ENCODE assay signal across 15 cellular contexts in the genomic region with DNA sequence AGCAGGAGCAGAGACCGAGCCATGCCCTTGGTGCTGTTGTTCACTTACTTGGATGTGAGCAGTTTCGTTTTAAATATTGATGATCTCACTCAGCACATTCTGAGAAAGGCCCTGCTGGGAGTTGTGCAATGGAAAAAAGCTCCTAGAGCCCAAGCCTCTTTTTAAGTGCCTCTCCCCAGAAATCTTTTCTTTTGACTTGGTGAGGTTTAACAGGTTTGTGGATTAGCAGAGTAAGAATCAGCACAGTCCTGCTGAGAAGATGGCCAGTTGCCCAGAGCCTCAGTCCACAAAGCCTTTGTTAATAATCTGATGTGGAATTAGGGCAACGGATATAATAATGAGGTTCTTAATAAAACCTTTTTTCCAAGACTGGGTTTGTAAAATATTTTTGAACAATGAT.
DNase-seq lines count a peak whose midpoint lies in the region; ATAC-seq and TF ChIP-seq lines count a peak whose summit lies in the region.
"Had no signal": no experiment of that assay in that cellular context is flagged by ENCODE, and none has a peak within 500 bp of the region (broad histone marks: within the 10 kb centered on the region; RNA-seq: fewer than 3 reads in every experiment).

No MANE protein-coding gene starts in this region.

- no peaks in the 10 kb centered on the region for H3K27me3 ChIP-seq in left lung
- H3K27me3 ChIP-seq: BLaER1 had no signal

- H3K9me3 ChIP-seq in left lung (no peaks in the 10 kb centered on the region), mucosa of descending colon (no peaks in the 10 kb centered on the region)

- ATAC-seq in left lung (peak; percentile 61), mucosa of descending colon (no peak), HG02759 (IDR thresholded peaks at IDR 0.05; ENCODE audit: unreplicated experiment) (no peak)
- ATAC-seq: naive thymus-derived CD8-positive, alpha-beta T cell had no signal

- no peak for TF ChIP-seq CTCF in left lung (IDR thresholded peaks at IDR 0.05)
- TF ChIP-seq CTCF in GM10248 (IDR thresholded peaks at IDR 0.05; ENCODE audit: control extremely low read depth, extremely low read depth, low read depth, missing control alignments), result no peak
- no peak for TF ChIP-seq CTCF in mucosa of descending colon (IDR thresholded peaks at IDR 0.05)

- H3K36me3 ChIP-seq in left lung (no peaks in the 10 kb centered on the region), mucosa of descending colon (ENCODE audit: low read depth) (no peaks in the 10 kb centered on the region)
- H3K36me3 ChIP-seq: BLaER1 had no signal

- POLR2A ChIA-PET in GM10248 (lab: Yijun Ruan, JAX), result no interaction called here

- DNase-seq in DMS 273 (lab: John Stamatoyannopoulos, UW; ENCODE audit: unreplicated experiment), result peak; percentile 20
- peak; percentile 10 for DNase-seq in M059J (ENCODE audit: low read depth)
- DNase-seq in astrocyte of the hippocampus (ENCODE audit: low read depth, low spot score), result peak; percentile 80
- DNase-seq in left lung, result no peak
- DNase-seq in GM10248 (ENCODE audit: extremely low spot score), result no peak
- DNase-seq in mucosa of descending colon, result no peak
- DNase-seq in activated CD4-positive, alpha-beta T cell treated with anti-CD3 and anti-CD28 coated beads for 4 hours, result no peak
- DNase-seq: activated naive CD4-positive, alpha-beta T cell treated with anti-CD3 and anti-CD28 coated beads for 36 hours; central memory CD4-positive, alpha-beta T cell; GOT3; naive thymus-derived CD8-positive, alpha-beta T cell; NCI-H510A treated with DMSO at 0.1 percent for 48 hours had no signal

- H3K27ac ChIP-seq in left lung, result no peak overlapping the region
- H3K27ac ChIP-seq: BLaER1, RWPE1 had no signal

- CTCF ChIA-PET in GM10248 (lab: Yijun Ruan, JAX), result interaction anchor here (0.8 kb wide), 1 partner anchor 11 kb away, joined by 3 read pairs; no protein-coding TSS in a partner anchor

- H3K4me1 ChIP-seq in left lung, result no peaks in the 10 kb centered on the region
- no peaks in the 10 kb centered on the region for H3K4me1 ChIP-seq in mucosa of descending colon (ENCODE audit: low read depth)

- intact Hi-C loops in left lung (cut with DNase I), result no loop called here
- intact Hi-C loops in mucosa of descending colon (cut with DNase I, micrococcal nuclease), result no loop called here

- no peak overlapping the region for H3K4me3 ChIP-seq in left lung
- H3K4me3 ChIP-seq in mucosa of descending colon, result no peak overlapping the region
- H3K4me3 ChIP-seq: BLaER1 had no signal

Comparison
In these comparisons a context has a peak if more than half of its experiments do, and no peak if none do; other contexts are left out.
1. DNase-seq: peak in DMS 273 (single experiment), M059J (single experiment) and astrocyte of the hippocampus (single experiment); none in left lung (0 of 2), GM10248 (single experiment), mucosa of descending colon (0 of 3) and activated CD4-positive, alpha-beta T cell treated with anti-CD3 and anti-CD28 coated beads for 4 hours (0 of 2).